11 cellular contexts compared by ENCODE assay signal in the genomic region with DNA sequence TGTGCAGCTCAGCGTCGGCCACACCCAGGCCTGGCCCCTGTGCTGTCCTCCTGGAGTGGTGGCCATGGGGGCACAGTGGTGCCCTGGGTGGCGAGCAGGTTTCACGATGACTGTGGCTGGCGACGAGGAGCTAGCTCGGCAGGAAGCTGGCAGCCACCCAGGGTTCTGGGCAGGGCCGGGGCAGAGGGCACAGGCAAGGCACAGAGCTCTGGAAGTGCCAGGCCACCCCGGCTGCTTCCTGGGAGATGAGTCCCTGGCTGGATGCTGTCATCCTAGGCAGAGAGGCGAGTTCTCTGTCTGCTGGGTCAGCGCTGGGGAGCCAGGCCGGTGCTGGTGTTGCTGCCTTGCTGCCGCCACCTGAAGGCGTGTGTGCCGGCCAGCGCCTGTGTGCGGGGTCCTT. TPM values are rescaled to one million over a fixed set of nuclear protein-coding genes. Genes with fewer than 3 reads are reported as not detected.
A peak's percentile ranks its signal among the peaks of the same experiment; 100 is the strongest.
DNase-seq lines count a peak whose midpoint lies in the region; ATAC-seq, FAIRE-seq and TF ChIP-seq lines count a peak whose summit lies in the region.
"Had no signal": no experiment of that assay in that cellular context is flagged by ENCODE, and none has a peak within 500 bp of the region (broad histone marks: within the 10 kb centered on the region; RNA-seq: fewer than 3 reads in every experiment).

No MANE protein-coding gene starts in this region.

- H3K27ac Mint-ChIP-seq in activated T-helper 1 cell treated with anti-CD3 and anti-CD28 coated beads, Interleukin-12 subunit alpha, Interleukin-12 subunit beta, Interleukin-2, Interleukin-4 antibody, amounts not matched to agents 30 ng/mL and 10 ng/mL and 1 ng/mL, durations not matched to agents 14 hours and 24 hours and 36 hours = no peak overlapping the region
- H3K27ac Mint-ChIP-seq: activated naive CD4-positive, alpha-beta T cell treated with anti-CD3 and anti-CD28 coated beads, Interleukin-2, amount 50 U/mL, for 72 hours had no signal

- H3K36me3 Mint-ChIP-seq in activated T-helper 1 cell treated with anti-CD3 and anti-CD28 coated beads, Interleukin-12 subunit alpha, Interleukin-12 subunit beta, Interleukin-2, Interleukin-4 antibody, amounts not matched to agents 30 ng/mL and 10 ng/mL and 1 ng/mL, durations not matched to agents 14 hours and 24 hours and 36 hours (ENCODE audit: low read depth) = no peaks in the 10 kb centered on the region
- H3K36me3 Mint-ChIP-seq: activated naive CD4-positive, alpha-beta T cell treated with anti-CD3 and anti-CD28 coated beads, Interleukin-2, amount 50 U/mL, for 72 hours had no signal

- no peaks in the 10 kb centered on the region for H3K9me3 Mint-ChIP-seq in activated T-helper 1 cell treated with anti-CD3 and anti-CD28 coated beads, Interleukin-12 subunit alpha, Interleukin-12 subunit beta, Interleukin-2, Interleukin-4 antibody, amounts not matched to agents 30 ng/mL and 10 ng/mL and 1 ng/mL, durations not matched to agents 14 hours and 24 hours and 36 hours
- H3K9me3 Mint-ChIP-seq: activated naive CD4-positive, alpha-beta T cell treated with anti-CD3 and anti-CD28 coated beads, Interleukin-2, amount 50 U/mL, for 72 hours had no signal

- peak overlapping the region; percentile 98 for H3K27ac ChIP-seq in C4-2B

- TF ChIP-seq CTCF in C4-2B (conservative IDR thresholded peaks at IDR 0.05) = no peak

- ATAC-seq in Right ventricle myocardium superior (ENCODE audit: poor library complexity) = peak; percentile 8
- ATAC-seq in sciatic nerve = no peak
- ATAC-seq: activated naive CD4-positive, alpha-beta T cell treated with anti-CD3 and anti-CD28 coated beads, Interleukin-2, amount 50 U/mL, for 72 hours had no signal

- DNase-seq in RCC 7860 (ENCODE audit: low spot score) (peak; percentile 91), Right ventricle myocardium superior (peak; percentile 87), sciatic nerve (ENCODE audit: low spot score) (peak; percentile 82), UCSD-AML1 (lab: John Stamatoyannopoulos, UW; ENCODE audit: unreplicated experiment) (no peak), NCI-H748 treated with DMSO at 0.1 percent for 48 hours (lab: John Stamatoyannopoulos, UW) (no peak), NOMO-1 treated with dmso at 0.1 percent for 144 hours (lab: John Stamatoyannopoulos, UW; ENCODE audit: unreplicated experiment) (no peak)
- DNase-seq in activated T-helper 1 cell treated with anti-CD3 and anti-CD28 coated beads, Interleukin-12 subunit alpha, Interleukin-12 subunit beta, Interleukin-2, Interleukin-4 antibody, amounts not matched to agents 30 ng/mL and 10 ng/mL and 1 ng/mL, durations not matched to agents 14 hours and 24 hours and 36 hours (ENCODE audit: low spot score) = no peak
- DNase-seq: NCI-H1436 had no signal

- H3K27me3 Mint-ChIP-seq in activated T-helper 1 cell treated with anti-CD3 and anti-CD28 coated beads, Interleukin-12 subunit alpha, Interleukin-12 subunit beta, Interleukin-2, Interleukin-4 antibody, amounts not matched to agents 30 ng/mL and 10 ng/mL and 1 ng/mL, durations not matched to agents 14 hours and 24 hours and 36 hours (ENCODE audit: insufficient read depth) = peaks cover 14% of the 10 kb centered on the region

- no peak overlapping the region for H3K4me3 Mint-ChIP-seq in activated T-helper 1 cell treated with anti-CD3 and anti-CD28 coated beads, Interleukin-12 subunit alpha, Interleukin-12 subunit beta, Interleukin-2, Interleukin-4 antibody, amounts not matched to agents 30 ng/mL and 10 ng/mL and 1 ng/mL, durations not matched to agents 14 hours and 24 hours and 36 hours

- intact Hi-C loops in Right ventricle myocardium superior (cut with DNase I) (loop anchor here (10.0 kb wide), 1 partner anchor 57 kb away; no protein-coding TSS in a partner anchor), sciatic nerve (cut with DNase I) (no loop called here)
- intact Hi-C loops in activated T-helper 1 cell treated with anti-CD3 and anti-CD28 coated beads, Interleukin-12 subunit alpha, Interleukin-12 subunit beta, Interleukin-2, Interleukin-4 antibody, amounts not matched to agents 30 ng/mL and 10 ng/mL and 1 ng/mL, durations not matched to agents 14 hours and 24 hours and 36 hours (cut with micrococcal nuclease) = no loop called here

- H3K4me1 Mint-ChIP-seq in activated T-helper 1 cell treated with anti-CD3 and anti-CD28 coated beads, Interleukin-12 subunit alpha, Interleukin-12 subunit beta, Interleukin-2, Interleukin-4 antibody, amounts not matched to agents 30 ng/mL and 10 ng/mL and 1 ng/mL, durations not matched to agents 14 hours and 24 hours and 36 hours (ENCODE audit: low read depth) = peaks cover 10% of the 10 kb centered on the region

- peak; percentile 86 for FAIRE-seq in RCC 7860 (lab: Jason Lieb, UNC)
- FAIRE-seq: TTC549 had no signal

RNA-seq across cellular contexts. Expression of a gene that starts 51.7 kb away (rescaled TPM):
- total RNA-seq in Right ventricle myocardium superior (89.0 TPM), sciatic nerve (78.1 TPM)
- 0.71 and 0.91 TPM in 2 replicates for total RNA-seq in activated T-helper 1 cell treated with anti-CD3 and anti-CD28 coated beads, Interleukin-12 subunit alpha, Interleukin-12 subunit beta, Interleukin-2, Interleukin-4 antibody, amounts not matched to agents 30 ng/mL and 10 ng/mL and 1 ng/mL, durations not matched to agents 14 hours and 24 hours and 36 hours

Comparison
In these comparisons a context has a peak if more than half of its experiments do, and no peak if none do; other contexts are left out.
1. DNase-seq: peak in RCC 7860 (single experiment), Right ventricle myocardium superior (single experiment) and sciatic nerve (single experiment); none in activated T-helper 1 cell treated with anti-CD3 and anti-CD28 coated beads, Interleukin-12 subunit alpha, Interleukin-12 subunit beta, Interleukin-2, Interleukin-4 antibody, amounts not matched to agents 30 ng/mL and 10 ng/mL and 1 ng/mL, durations not matched to agents 14 hours and 24 hours and 36 hours (single experiment), UCSD-AML1 (single experiment), NCI-H748 treated with DMSO at 0.1 percent for 48 hours (single experiment) and NOMO-1 treated with dmso at 0.1 percent for 144 hours (single experiment).
2. RNA of a gene that starts 51.7 kb away (total RNA-seq): 89.0 TPM in Right ventricle myocardium superior (single experiment) and 78.1 TPM in sciatic nerve (single experiment); 0.71 to 0.91 TPM in activated T-helper 1 cell treated with anti-CD3 and anti-CD28 coated beads, Interleukin-12 subunit alpha, Interleukin-12 subunit beta, Interleukin-2, Interleukin-4 antibody, amounts not matched to agents 30 ng/mL and 10 ng/mL and 1 ng/mL, durations not matched to agents 14 hours and 24 hours and 36 hours; every median in the first group is over 10 times any median in the second.